9 cellular contexts compared by ENCODE assay signal in the genomic region with DNA sequence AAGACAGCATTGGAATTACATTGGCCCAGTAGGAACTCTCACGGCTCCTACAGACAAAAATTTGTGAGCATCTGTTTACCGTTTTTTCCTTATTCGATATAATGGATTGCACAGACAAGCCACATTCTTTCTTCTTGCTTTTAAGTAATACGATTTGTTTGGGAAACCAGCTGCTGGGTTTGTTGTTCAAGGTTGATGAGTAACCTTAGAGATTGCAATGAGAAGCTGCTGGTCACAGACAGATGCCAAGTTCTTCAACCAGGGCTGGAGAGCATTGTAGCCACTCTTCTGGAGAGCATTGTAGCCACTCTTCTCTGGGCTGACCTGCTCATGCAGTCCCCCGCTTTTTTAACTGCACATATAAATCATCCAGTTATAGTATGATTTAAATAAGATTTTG. TPM values are rescaled to one million over a fixed set of nuclear protein-coding genes. Genes with fewer than 3 reads are reported as not detected.
DNase-seq lines count a peak whose midpoint lies in the region; ATAC-seq lines count a peak whose summit lies in the region.
"Had no signal": no experiment of that assay in that cellular context is flagged by ENCODE, and none has a peak within 500 bp of the region (broad histone marks: within the 10 kb centered on the region; RNA-seq: fewer than 3 reads in every experiment).

No MANE protein-coding gene starts in this region.

- H3K4me1 ChIP-seq in adipocyte (ENCODE audit: control insufficient read depth, insufficient read depth, low read length) = peaks cover 22% of the 10 kb centered on the region

- POLR2A ChIA-PET in activated CD4-positive, alpha-beta T cell treated with anti-CD3 and anti-CD28 coated beads, Interleukin-2, amount 10 ng/mL, durations not matched to agents 7 days and 5 days (lab: Charles Lee) = no interaction called here

- no peak overlapping the region for H3K9ac ChIP-seq in adipocyte (ENCODE audit: low read length)

- no peak overlapping the region for H3K4me3 ChIP-seq in adipocyte (ENCODE audit: low read length)
- H3K4me3 ChIP-seq: mucosa of descending colon had no signal

- H3K27me3 ChIP-seq in adipocyte (replicated peaks; ENCODE audit: control insufficient read depth, insufficient read depth, low read length) = no peaks in the 10 kb centered on the region

- peak overlapping the region; percentile 81 for H3K4me3 Mint-ChIP-seq in activated CD4-positive, alpha-beta T cell treated with anti-CD3 and anti-CD28 coated beads, Interleukin-2, amount 10 ng/mL, durations not matched to agents 7 days and 5 days
- H3K4me3 Mint-ChIP-seq in stimulated activated memory B cell treated with anti-CD40 and anti-IgM and Interleukin-4, amounts not matched to agents 10 μg/mL and 1 μg/mL and 100 μg/mL, for 72 hours = peak overlapping the region; percentile 92

- no peaks in the 10 kb centered on the region for H3K36me3 Mint-ChIP-seq in activated CD4-positive, alpha-beta T cell treated with anti-CD3 and anti-CD28 coated beads, Interleukin-2, amount 10 ng/mL, durations not matched to agents 7 days and 5 days (ENCODE audit: low read depth)
- H3K36me3 Mint-ChIP-seq in stimulated activated memory B cell treated with anti-CD40 and anti-IgM and Interleukin-4, amounts not matched to agents 10 μg/mL and 1 μg/mL and 100 μg/mL, for 72 hours = peaks cover 5% of the 10 kb centered on the region

- H3K36me3 ChIP-seq in adipocyte (ENCODE audit: control insufficient read depth, insufficient read depth, low read length, severe bottlenecking) = no peaks in the 10 kb centered on the region

- no peak overlapping the region for H3K27ac Mint-ChIP-seq in activated CD4-positive, alpha-beta T cell treated with anti-CD3 and anti-CD28 coated beads, Interleukin-2, amount 10 ng/mL, durations not matched to agents 7 days and 5 days
- H3K27ac Mint-ChIP-seq in stimulated activated memory B cell treated with anti-CD40 and anti-IgM and Interleukin-4, amounts not matched to agents 10 μg/mL and 1 μg/mL and 100 μg/mL, for 72 hours = no peak overlapping the region

- intact Hi-C loops in left ventricle myocardium superior (cut with micrococcal nuclease) = no loop called here

- H3K27me3 Mint-ChIP-seq in activated CD4-positive, alpha-beta T cell treated with anti-CD3 and anti-CD28 coated beads, Interleukin-2, amount 10 ng/mL, durations not matched to agents 7 days and 5 days = peaks cover 34% of the 10 kb centered on the region
- no peaks in the 10 kb centered on the region for H3K27me3 Mint-ChIP-seq in stimulated activated memory B cell treated with anti-CD40 and anti-IgM and Interleukin-4, amounts not matched to agents 10 μg/mL and 1 μg/mL and 100 μg/mL, for 72 hours

- CTCF ChIA-PET in activated CD4-positive, alpha-beta T cell treated with anti-CD3 and anti-CD28 coated beads, Interleukin-2, amount 10 ng/mL, durations not matched to agents 7 days and 5 days (lab: Charles Lee) = interaction anchor here (0.5 to 0.6 kb wide), 3 partner anchors 8 to 152 kb away, joined by 3 to 4 read pairs (median 3); no protein-coding TSS in a partner anchor

- no peaks in the 10 kb centered on the region for H3K9me3 ChIP-seq in adipocyte (ENCODE audit: control insufficient read depth, low read length)
- H3K9me3 ChIP-seq: mucosa of descending colon had no signal

- H3K9me3 Mint-ChIP-seq in activated CD4-positive, alpha-beta T cell treated with anti-CD3 and anti-CD28 coated beads, Interleukin-2, amount 10 ng/mL, durations not matched to agents 7 days and 5 days = no peaks in the 10 kb centered on the region
- H3K9me3 Mint-ChIP-seq in stimulated activated memory B cell treated with anti-CD40 and anti-IgM and Interleukin-4, amounts not matched to agents 10 μg/mL and 1 μg/mL and 100 μg/mL, for 72 hours = no peaks in the 10 kb centered on the region

- peaks cover 25% of the 10 kb centered on the region for H3K4me1 Mint-ChIP-seq in activated CD4-positive, alpha-beta T cell treated with anti-CD3 and anti-CD28 coated beads, Interleukin-2, amount 10 ng/mL, durations not matched to agents 7 days and 5 days
- H3K4me1 Mint-ChIP-seq in stimulated activated memory B cell treated with anti-CD40 and anti-IgM and Interleukin-4, amounts not matched to agents 10 μg/mL and 1 μg/mL and 100 μg/mL, for 72 hours = peaks cover 37% of the 10 kb centered on the region

- DNase-seq in activated CD4-positive, alpha-beta T cell treated with anti-CD3 and anti-CD28 coated beads, Interleukin-2, amount 10 ng/mL, durations not matched to agents 7 days and 5 days = no peak
- DNase-seq in activated CD4-positive, alpha-beta T cell treated with anti-CD3 and anti-CD28 coated beads, Interleukin-2, amount 50 U/mL, for 4 hours = no peak
- peak; percentile 80 for DNase-seq in adipocyte (ENCODE audit: low read depth)
- peak; percentile 86 for DNase-seq in iris pigment epithelial cell (ENCODE audit: low read depth)
- no peak for DNase-seq in NCI-H2227 treated with DMSO at 0.1 percent for 48 hours (lab: John Stamatoyannopoulos, UW)
- no peak for DNase-seq in left ventricle myocardium superior
- DNase-seq: mucosa of descending colon had no signal

- no peak for ATAC-seq in stimulated activated memory B cell treated with anti-CD40 and anti-IgM and Interleukin-4, amounts not matched to agents 10 μg/mL and 1 μg/mL and 100 μg/mL, for 72 hours
- ATAC-seq in HG03196 (IDR thresholded peaks at IDR 0.05; ENCODE audit: unreplicated experiment) = no peak
- no peak for ATAC-seq in left ventricle myocardium superior
- ATAC-seq: mucosa of descending colon had no signal

RNA-seq across cellular contexts. Expression of a gene that starts 1.4 kb away (rescaled TPM):
- total RNA-seq in activated CD4-positive, alpha-beta T cell treated with anti-CD3 and anti-CD28 coated beads, Interleukin-2, amount 10 ng/mL, durations not matched to agents 7 days and 5 days = 10 to 100 TPM; 51.1 to 67.9 TPM
- 65.5 TPM for total RNA-seq in left ventricle myocardium superior

RNA-seq across cellular contexts. Expression of a gene that starts 26.8 kb away (rescaled TPM):
- total RNA-seq in activated CD4-positive, alpha-beta T cell treated with anti-CD3 and anti-CD28 coated beads, Interleukin-2, amount 10 ng/mL, durations not matched to agents 7 days and 5 days = 10 to 100 TPM in 1 of 2 experiments, 1 to 10 TPM in 1; 10.0 to 10.6 TPM
- total RNA-seq in left ventricle myocardium superior = 2.6 TPM

Comparison
In these comparisons a context has a peak if more than half of its experiments do, and no peak if none do; other contexts are left out.
1. DNase-seq: peak in adipocyte (single experiment) and iris pigment epithelial cell (single experiment); none in activated CD4-positive, alpha-beta T cell treated with anti-CD3 and anti-CD28 coated beads, Interleukin-2, amount 10 ng/mL, durations not matched to agents 7 days and 5 days (single experiment), activated CD4-positive, alpha-beta T cell treated with anti-CD3 and anti-CD28 coated beads, Interleukin-2, amount 50 U/mL, for 4 hours (0 of 2), NCI-H2227 treated with DMSO at 0.1 percent for 48 hours (single experiment) and left ventricle myocardium superior (single experiment).